In genomic region chr4:23685481-23685880, GRCh38 we compare ENCODE assay signal across 22 cellular contexts.
DNase-seq lines count a peak whose midpoint lies in the region; ATAC-seq, FAIRE-seq and TF ChIP-seq lines count a peak whose summit lies in the region.
"Had no signal": no experiment of that assay in that cellular context is flagged by ENCODE, and none has a peak within 500 bp of the region (broad histone marks: within the 10 kb centered on the region; RNA-seq: fewer than 3 reads in every experiment).

No MANE protein-coding gene starts in this region.

- ATAC-seq in left colon, result peak; percentile 19
- ATAC-seq: CD8-positive, alpha-beta T cell had no signal

- no peaks in the 10 kb centered on the region for H3K9me3 ChIP-seq in cardiac muscle cell (ENCODE audit: low read depth)
- H3K9me3 ChIP-seq: Caco-2 had no signal

- peaks cover 35% of the 10 kb centered on the region for H3K4me1 ChIP-seq in cardiac muscle cell (ENCODE audit: low read depth)
- H3K4me1 ChIP-seq: BLaER1, Caco-2 had no signal

- H3K27me3 ChIP-seq in cardiac muscle cell, result no peaks in the 10 kb centered on the region
- H3K27me3 ChIP-seq: BLaER1 had no signal

- peak overlapping the region; percentile 74 for H3K27ac ChIP-seq in cardiac muscle cell
- H3K27ac ChIP-seq: 22Rv1, BLaER1, C4-2B had no signal

- no peak for TF ChIP-seq CTCF in cardiac muscle cell (IDR thresholded peaks at IDR 0.05; ENCODE audit: low read depth, low read length)

- H3K4me3 ChIP-seq in cardiac muscle cell, result no peak overlapping the region
- H3K4me3 ChIP-seq: BLaER1 had no signal

- FAIRE-seq in urothelium cell line (lab: Jason Lieb, UNC), result no peak
- FAIRE-seq: A204.1, GM12891 had no signal

- intact Hi-C loops in cardiac septum (cut with DNase I) (no loop called here), left colon (cut with DNase I, micrococcal nuclease) (no loop called here)

- H3K36me3 ChIP-seq in cardiac muscle cell, result no peaks in the 10 kb centered on the region
- H3K36me3 ChIP-seq: BLaER1 had no signal

- DNase-seq in cardiac muscle cell (ENCODE audit: low read depth in 1 of 2, low spot score in 1 of 2), result peak in 1 of 2 donors; percentile 10
- no peak for DNase-seq in cardiac septum (ENCODE audit: low spot score)
- DNase-seq in left colon, result no peak
- peak; percentile 59 for DNase-seq in renal cortical epithelial cell (ENCODE audit: low read depth)
- DNase-seq in urothelium cell line (ENCODE audit: low spot score), result peak; percentile 16
- DNase-seq in NOMO-1 treated with DMSO at 0.1 percent for 48 hours (lab: John Stamatoyannopoulos, UW; ENCODE audit: unreplicated experiment), result no peak
- no peak for DNase-seq in pons (ENCODE audit: low spot score)
- DNase-seq in DMS153 treated with DMSO at 0.1 percent for 48 hours (lab: John Stamatoyannopoulos, UW; ENCODE audit: unreplicated experiment), result no peak
- DNase-seq: Caco-2; CD4-positive, CD25-positive, alpha-beta regulatory T cell; CD8-positive, alpha-beta T cell; DMS153; DMS79 treated with DMSO at 0.1 percent for 48 hours; GF-D8; GOT3; H7; HCEC 1CT had no signal

Comparison
In these comparisons a context has a peak if more than half of its experiments do, and no peak if none do; other contexts are left out.
1. DNase-seq: peak in renal cortical epithelial cell (single experiment) and urothelium cell line (single experiment); none in cardiac septum (single experiment), left colon (0 of 2), NOMO-1 treated with DMSO at 0.1 percent for 48 hours (single experiment), pons (single experiment) and DMS153 treated with DMSO at 0.1 percent for 48 hours (single experiment).